In the genomic region with DNA sequence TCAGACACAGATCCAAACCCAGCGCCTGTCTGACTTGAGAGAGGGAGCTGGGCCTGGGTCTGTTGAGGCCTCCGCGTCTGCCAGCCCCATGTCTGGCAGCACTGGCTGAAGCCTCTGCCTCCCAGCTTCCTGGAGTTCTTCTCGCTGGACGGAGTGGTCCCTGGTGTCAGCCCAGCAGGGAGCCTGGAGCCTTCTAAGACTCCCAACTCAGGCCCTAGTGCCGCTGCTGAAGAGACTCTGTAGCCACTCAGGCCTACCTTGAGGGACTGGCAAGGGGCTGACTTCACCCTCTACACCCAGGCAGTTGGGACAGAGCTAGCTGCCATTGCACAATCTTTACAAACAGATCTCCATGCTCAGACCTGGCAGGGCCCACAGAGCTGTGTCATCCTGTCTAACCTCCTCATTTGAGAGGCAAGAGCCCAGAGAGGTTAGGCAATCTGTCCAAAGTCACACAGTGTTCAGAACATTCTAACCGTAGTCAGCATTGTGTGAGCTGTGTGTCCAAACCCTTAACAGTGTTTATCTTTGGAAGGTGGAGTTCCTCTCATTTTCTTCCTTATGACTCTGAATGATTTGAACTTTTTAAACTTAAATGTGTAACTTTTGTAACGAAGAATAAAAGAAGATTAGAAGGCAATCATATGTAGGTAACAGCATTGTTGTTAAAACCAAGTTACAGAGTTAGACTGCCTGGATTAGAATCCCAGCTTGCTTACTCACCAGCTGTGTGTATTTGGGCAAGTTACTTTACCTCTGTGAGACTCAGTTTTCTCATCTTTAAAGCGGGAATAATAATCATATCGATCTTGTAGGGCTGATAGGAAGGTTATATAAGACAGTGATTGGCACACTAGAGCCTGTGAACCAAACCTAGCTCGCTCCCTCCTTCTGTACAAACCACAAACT, we compare ENCODE assay signal across 8 cellular contexts. TPM values are rescaled to one million over a fixed set of nuclear protein-coding genes. Genes with fewer than 3 reads are reported as not detected.
A peak's percentile ranks its signal among the peaks of the same experiment; 100 is the strongest.
DNase-seq lines count a peak whose midpoint lies in the region; ATAC-seq and TF ChIP-seq lines count a peak whose summit lies in the region.

No MANE protein-coding gene starts in this region.

- H3K4me3 Mint-ChIP-seq in activated naive CD4-positive, alpha-beta T cell treated with anti-CD3 and anti-CD28 coated beads, Interleukin-2, amount 50 U/mL, for 24 hours, result no peak overlapping the region

- peaks cover 55% of the 10 kb centered on the region for H3K4me1 Mint-ChIP-seq in activated naive CD4-positive, alpha-beta T cell treated with anti-CD3 and anti-CD28 coated beads, Interleukin-2, amount 50 U/mL, for 24 hours

- peak overlapping the region; percentile 98 to 100 for H3K27ac ChIP-seq in breast epithelium
- peak overlapping the region; percentile 99 for H3K27ac ChIP-seq in upper lobe of right lung

- no peaks in the 10 kb centered on the region for H3K27me3 Mint-ChIP-seq in activated naive CD4-positive, alpha-beta T cell treated with anti-CD3 and anti-CD28 coated beads, Interleukin-2, amount 50 U/mL, for 24 hours

- H3K4me3 ChIP-seq in breast epithelium (no peak overlapping the region), lower leg skin (ENCODE audit: low read depth, poor library complexity, severe bottlenecking) (no peak overlapping the region), upper lobe of right lung (no peak overlapping the region), BE2C (ENCODE audit: low read depth, low read length) (no peak overlapping the region)

- H3K27ac Mint-ChIP-seq in activated naive CD4-positive, alpha-beta T cell treated with anti-CD3 and anti-CD28 coated beads, Interleukin-2, amount 50 U/mL, for 24 hours, result peak overlapping the region; percentile 10

- no peaks in the 10 kb centered on the region for H3K36me3 Mint-ChIP-seq in activated naive CD4-positive, alpha-beta T cell treated with anti-CD3 and anti-CD28 coated beads, Interleukin-2, amount 50 U/mL, for 24 hours

- WGBS in lower leg skin, 2 donors, result 84 to 90% methylated on average over 6 to 11 of the region's 11 CpGs

- ATAC-seq in upper lobe of right lung, result peak; percentile 56
- no peak for ATAC-seq in activated CD4-positive, CD25-positive, alpha-beta regulatory T cell treated with anti-CD3 and anti-CD28 coated beads, Interleukin-2, amount 50 U/mL, for 24 hours

- H3K9me3 ChIP-seq in breast epithelium (no peaks in the 10 kb centered on the region), upper lobe of right lung (no peaks in the 10 kb centered on the region), BE2C (no peaks in the 10 kb centered on the region)

- TF ChIP-seq POLR2A in breast epithelium (IDR thresholded peaks at IDR 0.05), result no peak
- no peak for TF ChIP-seq POLR2A in lower leg skin (IDR thresholded peaks at IDR 0.05)

- H3K4me1 ChIP-seq in breast epithelium (no peaks in the 10 kb centered on the region), upper lobe of right lung (peaks cover 67% of the 10 kb centered on the region), BE2C (no peaks in the 10 kb centered on the region)

- H3K36me3 ChIP-seq in breast epithelium, result no peaks in the 10 kb centered on the region
- no peaks in the 10 kb centered on the region for H3K36me3 ChIP-seq in upper lobe of right lung
- H3K36me3 ChIP-seq in BE2C, result peaks cover 3% of the 10 kb centered on the region

- intact Hi-C loops in breast epithelium (cut with DNase I; ENCODE audit: low total_unique reads) (loop anchor here (10.0 kb wide), 2 partner anchors 89 to 129 kb away; no protein-coding TSS in a partner anchor), lower leg skin (cut with DNase I; ENCODE audit: low total_unique reads) (loop anchor here (10.0 kb wide), 1 partner anchor 149 kb away; no protein-coding TSS in a partner anchor), upper lobe of right lung (cut with DNase I) (loop anchor here (10.0 kb wide), 2 partner anchors 89 to 129 kb away; no protein-coding TSS in a partner anchor)

- TF ChIP-seq CTCF in breast epithelium (IDR thresholded peaks at IDR 0.05) (no peak), lower leg skin (IDR thresholded peaks at IDR 0.05) (no peak), upper lobe of right lung (IDR thresholded peaks at IDR 0.05) (no peak), BE2C (IDR thresholded peaks at IDR 0.05; ENCODE audit: low read depth, low read length) (no peak)

- H3K9me3 Mint-ChIP-seq in activated naive CD4-positive, alpha-beta T cell treated with anti-CD3 and anti-CD28 coated beads, Interleukin-2, amount 50 U/mL, for 24 hours, result no peaks in the 10 kb centered on the region

- H3K27me3 ChIP-seq in breast epithelium (no peaks in the 10 kb centered on the region), upper lobe of right lung (no peaks in the 10 kb centered on the region), BE2C (no peaks in the 10 kb centered on the region)

- no peak for DNase-seq in activated naive CD4-positive, alpha-beta T cell (lab: John Stamatoyannopoulos, UW)
- DNase-seq in breast epithelium (ENCODE audit: low spot score in 2 of 2), result peak; percentile 71 to 73
- peak; percentile 95 to 96 for DNase-seq in lower leg skin (ENCODE audit: low spot score in 2 of 2)
- peak; percentile 92 for DNase-seq in upper lobe of right lung
- DNase-seq in stimulated activated CD4-positive, alpha-beta T cell treated with anti-CD3 and anti-CD28 coated beads, Interleukin-15, amount 100 ng/mL, for 24 hours, result no peak
- no peak for DNase-seq in BE2C

RNA-seq across cellular contexts. Expression of a gene that starts 4.6 kb away (rescaled TPM):
- 1,000 to 10,000 TPM in 2 of 3 donors, 100 to 1,000 TPM in 1; 752 to 1,562 (median 1,015) TPM for total RNA-seq in breast epithelium
- 1,000 to 10,000 TPM in 3 of 4 donors, 100 to 1,000 TPM in 1; 811 to 2,389 (median 1,820) TPM for total RNA-seq in lower leg skin
- total RNA-seq in upper lobe of right lung, result 382 TPM
- 19.5 TPM for polyA plus RNA-seq in BE2C (2012; ENCODE audit: insufficient read depth, insufficient read length, low read depth)

RNA-seq across cellular contexts. Expression of a gene that starts 58.5 kb away (rescaled TPM):
- total RNA-seq in breast epithelium (100 to 1,000 TPM in 1 of 3 donors, 10 to 100 TPM in 2; 86.6 to 139 (median 95.2) TPM), lower leg skin (100 to 1,000 TPM in 1 of 4 donors, 10 to 100 TPM in 3; 62.9 to 114 (median 82.6) TPM), upper lobe of right lung (186 TPM)
- 103 TPM for polyA plus RNA-seq in BE2C (2012; ENCODE audit: insufficient read depth, insufficient read length, low read depth)

Comparison
In these comparisons a context has a peak if more than half of its experiments do, and no peak if none do; other contexts are left out.
1. DNase-seq: peak in breast epithelium (2 of 2), lower leg skin (2 of 2) and upper lobe of right lung (single experiment); none in activated naive CD4-positive, alpha-beta T cell (0 of 4), stimulated activated CD4-positive, alpha-beta T cell treated with anti-CD3 and anti-CD28 coated beads, Interleukin-15, amount 100 ng/mL, for 24 hours (single experiment) and BE2C (single experiment).